In genomic region chr19:18160441-18160791, GRCh38 we compare ENCODE assay signal across 11 cellular contexts. TPM values are rescaled to one million over a fixed set of nuclear protein-coding genes. Genes with fewer than 3 reads are reported as not detected.
A peak's percentile ranks its signal among the peaks of the same experiment; 100 is the strongest.
DNase-seq lines count a peak whose midpoint lies in the region; ATAC-seq, FAIRE-seq and TF ChIP-seq lines count a peak whose summit lies in the region.
"Had no signal": no experiment of that assay in that cellular context is flagged by ENCODE, and none has a peak within 500 bp of the region (broad histone marks: within the 10 kb centered on the region; RNA-seq: fewer than 3 reads in every experiment).

No MANE protein-coding gene starts in this region.

- no peak for ATAC-seq in activated CD4-positive, alpha-beta T cell treated with anti-CD3 and anti-CD28 coated beads for 36 hours

- POLR2A ChIA-PET in activated CD4-positive, alpha-beta T cell treated with anti-CD3 and anti-CD28 coated beads for 36 hours (lab: Charles Lee), result no interaction called here

- peak overlapping the region; percentile 70 for H3K4me3 Mint-ChIP-seq in activated CD4-positive, alpha-beta T cell treated with anti-CD3 and anti-CD28 coated beads for 36 hours

- H3K4me1 ChIP-seq in esophagus squamous epithelium, result peaks cover 40 to 67% (median 51%) of the 10 kb centered on the region in 3 donors
- peaks cover 42 to 55% (median 50%) of the 10 kb centered on the region in 4 donors for H3K4me1 ChIP-seq in stomach

- H3K36me3 ChIP-seq in SK-N-MC (ENCODE audit: insufficient read depth, low read length) (peaks cover 14% of the 10 kb centered on the region; the same call in 1 of the 2 replicates), esophagus squamous epithelium (peaks cover 0 to 47% (median 17%) of the 10 kb centered on the region in 3 donors), stomach (peaks cover 23 to 49% (median 41%) of the 10 kb centered on the region in 4 donors)

- no CpG with 5 or more reads among the region's 4 CpGs for WGBS in esophagus squamous epithelium, 2 donors
- WGBS in stomach, 5 donors, result 52 to 79% (median 71%) methylated on average over 4 of the region's 4 CpGs

- no peak for TF ChIP-seq POLR2A in esophagus squamous epithelium (IDR thresholded peaks at IDR 0.05)
- TF ChIP-seq POLR2A in stomach (IDR thresholded peaks at IDR 0.05), result no peak

- H3K9me3 Mint-ChIP-seq in activated CD4-positive, alpha-beta T cell treated with anti-CD3 and anti-CD28 coated beads for 36 hours (ENCODE audit: low read depth), result no peaks in the 10 kb centered on the region

- no peak for TF ChIP-seq EP300 in stomach (IDR thresholded peaks at IDR 0.05)

- H3K27ac ChIP-seq in SK-N-MC (no peak overlapping the region), esophagus squamous epithelium (peak overlapping the region; percentile 77 to 87 (median 84)), stomach (peak overlapping the region; percentile 77 to 91 (median 81))

- in situ Hi-C loops in GM13976 (cut with MboI; ENCODE audit: low sequenced_read_pairs, unreplicated experiment), result no loop called here

- no peak for TF ChIP-seq CTCF in esophagus squamous epithelium (IDR thresholded peaks at IDR 0.05)
- no peak for TF ChIP-seq CTCF in stomach (IDR thresholded peaks at IDR 0.05)
- TF ChIP-seq CTCF in GM13976 (IDR thresholded peaks at IDR 0.05; ENCODE audit: borderline replicate concordance, control extremely low read depth, extremely low read depth, insufficient read depth, missing control alignments), result no peak

- peak; percentile 46 for DNase-seq in activated CD4-positive, alpha-beta T cell treated with anti-CD3 and anti-CD28 coated beads for 36 hours
- no peak for DNase-seq in activated CD4-positive, alpha-beta T cell treated with anti-CD3 and anti-CD28 coated beads, Interleukin-2, amount 50 U/mL, for 4 hours
- DNase-seq in SK-N-MC (ENCODE audit: low read depth, low spot score) (no peak), esophagus squamous epithelium (lab: John Stamatoyannopoulos, UW) (no peak), stomach (no peak), frontal cortex (ENCODE audit: low spot score in 2 of 2) (no peak), middle frontal gyrus (ENCODE audit: extremely low spot score, low spot score) (no peak), GM13976 (ENCODE audit: low spot score) (no peak)
- DNase-seq: NCI-H510A treated with DMSO at 0.1 percent for 48 hours, thyroid gland had no signal

- H3K27me3 ChIP-seq in esophagus squamous epithelium, result no peaks in the 10 kb centered on the region
- no peaks in the 10 kb centered on the region for H3K27me3 ChIP-seq in stomach
- H3K27me3 ChIP-seq: thyroid gland had no signal

- H3K27ac Mint-ChIP-seq in activated CD4-positive, alpha-beta T cell treated with anti-CD3 and anti-CD28 coated beads for 36 hours, result peak overlapping the region; percentile 72

- peaks cover 9% of the 10 kb centered on the region for H3K36me3 Mint-ChIP-seq in activated CD4-positive, alpha-beta T cell treated with anti-CD3 and anti-CD28 coated beads for 36 hours (ENCODE audit: low read depth)

- intact Hi-C loops in activated CD4-positive, alpha-beta T cell treated with anti-CD3 and anti-CD28 coated beads for 36 hours (cut with DNase I, micrococcal nuclease), result loop anchor here in 1 of 2 experiments (2.0 kb wide), 1 partner anchor 48 kb away; no protein-coding TSS in a partner anchor
- intact Hi-C loops in esophagus squamous epithelium (cut with DNase I), result no loop called here
- intact Hi-C loops in stomach (cut with DNase I; ENCODE audit: low total_unique reads), result loop anchor here (10.0 kb wide), 1 partner anchor 46 kb away; no protein-coding TSS in a partner anchor

- CTCF ChIA-PET in activated CD4-positive, alpha-beta T cell treated with anti-CD3 and anti-CD28 coated beads for 36 hours (lab: Charles Lee), result interaction anchor here (0.6 to 2.4 kb wide), 7 partner anchors 9 to 289 kb away, joined by 3 to 7 read pairs (median 3); partner anchors contain the start of gene ARRDC2

- H3K9me3 ChIP-seq in SK-N-MC (ENCODE audit: low read depth, low read length) (no peaks in the 10 kb centered on the region), esophagus squamous epithelium (no peaks in the 10 kb centered on the region), stomach (no peaks in the 10 kb centered on the region)
- H3K9me3 ChIP-seq: thyroid gland had no signal

- H3K4me3 ChIP-seq in SK-N-MC (peak overlapping the region; percentile 63), esophagus squamous epithelium (peak overlapping the region in 3 of 4 donors; percentile 40 to 70 (median 51)), stomach (peak overlapping the region in 3 of 4 donors; percentile 47 to 51 (median 48))
- H3K4me3 ChIP-seq: thyroid gland had no signal

- no peak overlapping the region for H3K9ac ChIP-seq in SK-N-MC (ENCODE audit: insufficient read length)

- H3K4me1 Mint-ChIP-seq in activated CD4-positive, alpha-beta T cell treated with anti-CD3 and anti-CD28 coated beads for 36 hours, result peaks cover 10% of the 10 kb centered on the region

- FAIRE-seq in frontal cortex (lab: Jason Lieb, UNC), result no peak
- FAIRE-seq: GM19239 had no signal

- no peaks in the 10 kb centered on the region for H3K27me3 Mint-ChIP-seq in activated CD4-positive, alpha-beta T cell treated with anti-CD3 and anti-CD28 coated beads for 36 hours

RNA-seq across cellular contexts. Expression of gene PIK3R2, which starts 7.5 kb away (rescaled TPM):
- 10 to 100 TPM; 18.9 to 20.2 TPM for total RNA-seq in activated CD4-positive, alpha-beta T cell treated with anti-CD3 and anti-CD28 coated beads for 36 hours
- total RNA-seq in esophagus squamous epithelium, result 10 to 100 TPM; 20.4 to 42.1 (median 29.1) TPM
- total RNA-seq in stomach, result 100 to 1,000 TPM in 1 of 5 donors, 10 to 100 TPM in 3, 1 to 10 TPM in 1; 6.6 to 490 (median 22.2) TPM
- polyA plus RNA-seq in stomach, result 1 to 10 TPM; 2.0 to 5.5 (median 2.6) TPM
- 24.9 TPM for total RNA-seq in frontal cortex

RNA-seq across cellular contexts. Expression of gene IFI30, which starts 13.2 kb away (rescaled TPM):
- total RNA-seq in activated CD4-positive, alpha-beta T cell treated with anti-CD3 and anti-CD28 coated beads for 36 hours, result 10 to 100 TPM; 20.4 to 29.5 TPM
- 10 to 100 TPM; 11.3 to 90.5 (median 25.7) TPM for total RNA-seq in esophagus squamous epithelium
- total RNA-seq in stomach, result 100 to 1,000 TPM in 1 of 5 donors, 10 to 100 TPM in 3, not detected in 1; 37.3 to 199 (median 43.9) TPM
- polyA plus RNA-seq in stomach, result 100 to 1,000 TPM in 1 of 3 donors, 10 to 100 TPM in 2; 53.2 to 103 (median 82.9) TPM
- 0.41 TPM for total RNA-seq in frontal cortex

RNA-seq across cellular contexts. Expression of gene MPV17L2, which starts 32.6 kb away (rescaled TPM):
- total RNA-seq in activated CD4-positive, alpha-beta T cell treated with anti-CD3 and anti-CD28 coated beads for 36 hours, result 1 to 10 TPM; 5.7 to 6.2 TPM
- 10 to 100 TPM; 10.6 to 23.5 (median 14.0) TPM for total RNA-seq in esophagus squamous epithelium
- 100 to 1,000 TPM in 1 of 5 donors, 10 to 100 TPM in 2, 1 to 10 TPM in 2; 5.9 to 200 (median 13.0) TPM for total RNA-seq in stomach
- 10 to 100 TPM; 11.6 to 15.4 (median 13.3) TPM for polyA plus RNA-seq in stomach
- total RNA-seq in frontal cortex, result 4.5 TPM

RNA-seq across cellular contexts. Expression of gene RAB3A, which starts 43.4 kb away (rescaled TPM):
- 1 to 10 TPM; 5.6 to 8.9 TPM for total RNA-seq in activated CD4-positive, alpha-beta T cell treated with anti-CD3 and anti-CD28 coated beads for 36 hours
- under 1 TPM in 3 of 4 donors, not detected in 1; 0.30 to 0.76 (median 0.44) TPM for total RNA-seq in esophagus squamous epithelium
- 1 to 10 TPM in 3 of 5 donors, under 1 TPM in 1, not detected in 1; 0.87 to 2.2 (median 1.7) TPM for total RNA-seq in stomach
- polyA plus RNA-seq in stomach, result 1 to 10 TPM; 1.4 to 2.2 (median 2.0) TPM
- total RNA-seq in frontal cortex, result 42.0 TPM
